ENCODE assay signal across 1 cellular context in the genomic region with DNA sequence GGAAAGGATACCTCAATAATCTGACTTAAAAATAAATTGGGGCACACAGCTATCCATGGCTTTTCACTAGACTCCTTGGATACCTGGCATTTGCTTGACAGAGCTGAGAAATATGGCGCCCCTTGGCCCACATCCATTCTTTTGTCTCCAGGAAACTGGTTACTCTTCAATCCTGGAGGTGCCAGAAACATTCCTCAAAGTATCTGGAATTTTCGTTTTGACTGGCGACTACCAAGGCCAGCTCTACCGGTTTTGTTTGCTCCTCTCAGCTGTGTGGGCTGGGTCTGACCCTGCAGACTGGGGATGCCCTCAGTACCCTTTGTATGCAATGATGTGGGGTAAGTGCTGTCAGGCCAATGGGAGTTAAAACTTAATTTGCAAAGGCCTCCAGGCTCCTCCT.
TF ChIP-seq lines count a peak whose summit lies in the region.

No MANE protein-coding gene starts in this region.

TF ChIP-seq in HepG2, 621 proteins besides CTCF, POLR2A, EP300 and RAD21 (continued from another document):
- TF ChIP-seq, protein P1, sequence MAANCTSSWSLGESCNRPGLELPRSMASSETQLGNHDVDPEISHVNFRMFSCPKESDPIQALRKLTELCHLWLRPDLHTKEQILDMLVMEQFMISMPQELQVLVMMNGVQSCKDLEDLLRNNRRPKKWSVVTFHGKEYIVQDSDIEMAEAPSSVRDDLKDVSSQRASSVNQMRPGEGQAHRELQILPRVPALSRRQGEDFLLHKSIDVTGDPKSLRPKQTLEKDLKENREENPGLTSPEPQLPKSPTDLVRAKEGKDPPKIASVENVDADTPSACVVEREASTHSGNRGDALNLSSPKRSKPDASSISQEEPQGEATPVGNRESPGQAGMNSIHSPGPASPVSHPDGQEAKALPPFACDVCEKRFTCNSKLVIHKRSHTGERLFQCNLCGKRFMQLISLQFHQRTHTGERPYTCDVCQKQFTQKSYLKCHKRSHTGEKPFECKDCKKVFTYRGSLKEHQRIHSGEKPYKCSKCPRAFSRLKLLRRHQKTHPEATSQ (CRISPR knock-in tag; IDR thresholded peaks at IDR 0.05; ENCODE audit: borderline replicate concordance), result no peak
- no peak for TF ChIP-seq CBX1 (IDR thresholded peaks at IDR 0.05; ENCODE audit: low read depth)
